8 cellular contexts compared by ENCODE assay signal in genomic region chr2:74178211-74179062, GRCh38. TPM values are rescaled to one million over a fixed set of nuclear protein-coding genes. Genes with fewer than 3 reads are reported as not detected.
A peak's percentile ranks its signal among the peaks of the same experiment; 100 is the strongest.
DNase-seq lines count a peak whose midpoint lies in the region; ATAC-seq and TF ChIP-seq lines count a peak whose summit lies in the region.

MOB1A (minus strand) TSS chr2:74178879; CDS start chr2:74178674, 205 bp downstream.

- H3K9me3 ChIP-seq in naive thymus-derived CD4-positive, alpha-beta T cell (ENCODE audit: control insufficient read depth in 2 of 3, low read length in 3 of 3) = no peaks in the 10 kb centered on the region

- no peaks in the 10 kb centered on the region for H3K9me3 Mint-ChIP-seq in activated T-helper 17 cell treated with anti-CD3 and anti-CD28 coated beads, Interleukin-2, amount 50 U/mL, for 72 hours
- H3K9me3 Mint-ChIP-seq in naive thymus-derived CD4-positive, alpha-beta T cell = no peaks in the 10 kb centered on the region
- peaks cover 0 to 1% of the 10 kb centered on the region in 2 donors for H3K9me3 Mint-ChIP-seq in stimulated activated naive B cell treated with anti-CD40 and anti-IgM and Interleukin-4, amounts not matched to agents 10 μg/mL and 1 μg/mL and 100 μg/mL, for 72 hours

- H3K4me3 ChIP-seq in LNCaP clone FGC (ENCODE audit: low read depth, low read length) = peak within 1 kb of the TSS; percentile 82
- peak within 1 kb of the TSS; percentile 89 for H3K4me3 ChIP-seq in naive thymus-derived CD4-positive, alpha-beta T cell (ENCODE audit: low read length)

- CTCF ChIA-PET in RWPE1 (lab: Yijun Ruan, JAX) = interaction anchor here (0.7 to 1.1 kb wide), 3 partner anchors 10 to 148 kb away, joined by 3 to 5 read pairs (median 3); no protein-coding TSS in a partner anchor
- CTCF ChIA-PET in naive thymus-derived CD4-positive, alpha-beta T cell (lab: Charles Lee) = interaction anchor here (0.6 to 3.1 kb wide), 20 partner anchors 11 to 411 kb away, joined by 3 to 24 read pairs (median 3); partner anchors contain the start of genes MTHFD2 and STAMBP

- peak within 1 kb of the TSS; percentile 90 for H3K27ac Mint-ChIP-seq in activated T-helper 17 cell treated with anti-CD3 and anti-CD28 coated beads, Interleukin-2, amount 50 U/mL, for 72 hours
- H3K27ac Mint-ChIP-seq in naive thymus-derived CD4-positive, alpha-beta T cell = peak within 1 kb of the TSS; percentile 82 to 95 (median 90)
- peak within 1 kb of the TSS; percentile 97 for H3K27ac Mint-ChIP-seq in stimulated activated naive B cell treated with anti-CD40 and anti-IgM and Interleukin-4, amounts not matched to agents 10 μg/mL and 1 μg/mL and 100 μg/mL, for 72 hours

- H3K36me3 Mint-ChIP-seq in activated T-helper 17 cell treated with anti-CD3 and anti-CD28 coated beads, Interleukin-2, amount 50 U/mL, for 72 hours (ENCODE audit: low read depth) = peaks cover 34% of the 10 kb centered on the region
- H3K36me3 Mint-ChIP-seq in naive thymus-derived CD4-positive, alpha-beta T cell = peaks cover 0 to 14% (median 7%) of the 10 kb centered on the region in 5 donors
- H3K36me3 Mint-ChIP-seq in stimulated activated naive B cell treated with anti-CD40 and anti-IgM and Interleukin-4, amounts not matched to agents 10 μg/mL and 1 μg/mL and 100 μg/mL, for 72 hours = peaks cover 20 to 33% of the 10 kb centered on the region in 2 donors

- peaks cover 20% of the 10 kb centered on the region for H3K4me1 Mint-ChIP-seq in activated T-helper 17 cell treated with anti-CD3 and anti-CD28 coated beads, Interleukin-2, amount 50 U/mL, for 72 hours
- peaks cover 32 to 46% (median 35%) of the 10 kb centered on the region in 7 donors for H3K4me1 Mint-ChIP-seq in naive thymus-derived CD4-positive, alpha-beta T cell
- H3K4me1 Mint-ChIP-seq in stimulated activated naive B cell treated with anti-CD40 and anti-IgM and Interleukin-4, amounts not matched to agents 10 μg/mL and 1 μg/mL and 100 μg/mL, for 72 hours = peaks cover 19 to 55% of the 10 kb centered on the region in 2 donors

- intact Hi-C loops in naive thymus-derived CD4-positive, alpha-beta T cell (cut with micrococcal nuclease) = loop anchor here (1.0 to 10.0 kb wide), 16 partner anchors 20 to 1106 kb away; partner anchors contain the start of genes AUP1 (in 2 of the 2), HTRA2 (in 2 of the 2), MTHFD2 (in 2 of the 2) and ALMS1 (in 1 of the 2)

- peaks cover 25 to 37% of the 10 kb centered on the region in 2 donors for H3K4me1 ChIP-seq in naive thymus-derived CD4-positive, alpha-beta T cell (ENCODE audit: control insufficient read depth in 2 of 2, insufficient read depth in 2 of 2, low read length in 2 of 2)

- peak within 1 kb of the TSS; percentile 91 for H3K4me3 Mint-ChIP-seq in activated T-helper 17 cell treated with anti-CD3 and anti-CD28 coated beads, Interleukin-2, amount 50 U/mL, for 72 hours
- H3K4me3 Mint-ChIP-seq in naive thymus-derived CD4-positive, alpha-beta T cell = peak within 1 kb of the TSS; percentile 86 to 95 (median 91)
- peak within 1 kb of the TSS; percentile 83 to 94 for H3K4me3 Mint-ChIP-seq in stimulated activated naive B cell treated with anti-CD40 and anti-IgM and Interleukin-4, amounts not matched to agents 10 μg/mL and 1 μg/mL and 100 μg/mL, for 72 hours

- H3K36me3 ChIP-seq in naive thymus-derived CD4-positive, alpha-beta T cell (ENCODE audit: control insufficient read depth in 2 of 3, insufficient read depth in 3 of 3, low read length in 3 of 3) = peaks cover 0 to 4% (median 0%) of the 10 kb centered on the region in 3 experiments

- H3K27ac ChIP-seq in RWPE1 = peak within 1 kb of the TSS; percentile 95
- peak within 1 kb of the TSS; percentile 97 for H3K27ac ChIP-seq in naive thymus-derived CD4-positive, alpha-beta T cell (ENCODE audit: low read depth, low read length)

- DNase-seq in Daoy (ENCODE audit: low read depth) (peak; percentile 99), GOT3 (lab: John Stamatoyannopoulos, UW) (peak; percentile 91), LNCaP clone FGC (ENCODE audit: low read depth) (peak; percentile 80), RWPE1 (ENCODE audit: low spot score) (peak; percentile 98), fibroblast of gingiva (ENCODE audit: low read depth) (peak; percentile 98)
- peak; percentile 94 to 98 (median 97) for DNase-seq in naive thymus-derived CD4-positive, alpha-beta T cell
- DNase-seq in stimulated activated naive B cell treated with anti-CD40 and anti-IgM and Interleukin-4, amounts not matched to agents 10 μg/mL and 1 μg/mL and 100 μg/mL, for 72 hours = peak; percentile 98

- no peak for TF ChIP-seq CTCF in LNCaP clone FGC (IDR thresholded peaks at IDR 0.05; ENCODE audit: control insufficient read depth, extremely low read depth, insufficient read depth)
- TF ChIP-seq CTCF in RWPE1 (conservative IDR thresholded peaks at IDR 0.05; ENCODE audit: low read depth) = no peak

- ATAC-seq in activated T-helper 17 cell treated with anti-CD3 and anti-CD28 coated beads, Interleukin-2, amount 50 U/mL, for 72 hours (replicated peaks) = peak; percentile 96
- peak; percentile 97 for ATAC-seq in naive thymus-derived CD4-positive, alpha-beta T cell
- peak; percentile 78 to 85 for ATAC-seq in stimulated activated naive B cell treated with anti-CD40 and anti-IgM and Interleukin-4, amounts not matched to agents 10 μg/mL and 1 μg/mL and 100 μg/mL, for 72 hours (replicated peaks)

- no peaks in the 10 kb centered on the region for H3K27me3 ChIP-seq in naive thymus-derived CD4-positive, alpha-beta T cell (ENCODE audit: control insufficient read depth in 2 of 2, insufficient read depth in 2 of 2, low read length in 2 of 2)

- H3K27me3 Mint-ChIP-seq in activated T-helper 17 cell treated with anti-CD3 and anti-CD28 coated beads, Interleukin-2, amount 50 U/mL, for 72 hours = no peaks in the 10 kb centered on the region
- H3K27me3 Mint-ChIP-seq in naive thymus-derived CD4-positive, alpha-beta T cell = no peaks in the 10 kb centered on the region
- H3K27me3 Mint-ChIP-seq in stimulated activated naive B cell treated with anti-CD40 and anti-IgM and Interleukin-4, amounts not matched to agents 10 μg/mL and 1 μg/mL and 100 μg/mL, for 72 hours = no peaks in the 10 kb centered on the region

- POLR2A ChIA-PET in RWPE1 (lab: Yijun Ruan, JAX; ENCODE audit: low non-redundant PET) = interaction anchor here (0.6 to 1.5 kb wide), 5 partner anchors 10 to 966 kb away, joined by 3 to 5 read pairs (median 3); no protein-coding TSS in a partner anchor
- POLR2A ChIA-PET in naive thymus-derived CD4-positive, alpha-beta T cell (lab: Charles Lee) = interaction anchor here (0.6 to 3.8 kb wide), 23 partner anchors 10 to 658 kb away, joined by 3 to 60 read pairs (median 4); partner anchors contain the start of genes BOLA3, CCDC142, DGUOK and MTHFD2

RNA-seq across cellular contexts. Expression of gene MOB1A, which starts in this region (rescaled TPM):
- 101 and 164 TPM in 2 replicates for total RNA-seq in Daoy (2014; rRNA removed; shearing (Covaris generic))
- total RNA-seq in activated T-helper 17 cell treated with anti-CD3 and anti-CD28 coated beads, Interleukin-2, amount 50 U/mL, for 72 hours = 100 to 1,000 TPM; 155 to 159 TPM
- total RNA-seq in naive thymus-derived CD4-positive, alpha-beta T cell = 100 to 1,000 TPM; 113 to 185 (median 140) TPM
- polyA plus RNA-seq in naive thymus-derived CD4-positive, alpha-beta T cell = 100 to 1,000 TPM; 106 to 120 TPM

Comparison
In these comparisons a context has a peak if more than half of its experiments do, and no peak if none do; other contexts are left out.
1. Peak in every context shown above with its lines: DNase-seq, ATAC-seq, H3K4me3 ChIP-seq and H3K27ac ChIP-seq.